In the genomic region with DNA sequence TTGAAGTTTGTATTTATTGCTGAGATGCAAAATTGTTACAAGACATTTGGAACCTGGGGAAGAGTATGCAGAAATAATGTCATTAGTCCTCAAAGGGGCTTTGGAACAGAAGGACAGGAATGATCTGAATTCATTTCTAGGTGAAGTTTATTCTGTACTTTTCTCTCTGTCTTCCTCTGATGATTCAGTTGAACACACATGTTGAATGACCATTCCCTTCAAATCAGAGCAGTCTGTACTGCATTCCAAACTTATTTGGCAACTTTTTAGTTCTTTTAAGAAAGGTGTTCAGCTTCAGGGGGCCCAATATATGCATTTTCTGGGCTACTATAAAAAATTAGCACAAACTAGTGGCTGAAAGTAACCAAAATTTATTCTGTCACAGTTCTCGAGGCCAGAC, we compare ENCODE assay signal across 15 cellular contexts.
DNase-seq lines count a peak whose midpoint lies in the region; ATAC-seq and TF ChIP-seq lines count a peak whose summit lies in the region.
"Had no signal": no experiment of that assay in that cellular context is flagged by ENCODE, and none has a peak within 500 bp of the region (broad histone marks: within the 10 kb centered on the region; RNA-seq: fewer than 3 reads in every experiment).

No MANE protein-coding gene starts in this region.

- no peak overlapping the region for H2AK9ac ChIP-seq in IMR-90 (replicated peaks; ENCODE audit: low read depth, low read length, poor library complexity)

- H4K20me1 ChIP-seq in SK-N-SH (ENCODE audit: insufficient read depth) = no peaks in the 10 kb centered on the region
- no peaks in the 10 kb centered on the region for H4K20me1 ChIP-seq in IMR-90 (ENCODE audit: insufficient read depth, low read length)
- H4K20me1 ChIP-seq: BLaER1 treated with 17β-estradiol and CSF1 and Interleukin-3, amounts not matched to agents 10 nM and 100 nM had no signal

- no peak for TF ChIP-seq EP300 in SK-N-SH (IDR thresholded peaks at IDR 0.05; ENCODE audit: borderline replicate concordance in 1 of 2, low read depth in 1 of 2, low read length in 1 of 2)

- H3K9ac ChIP-seq in SK-N-SH = no peak overlapping the region
- H3K9ac ChIP-seq in IMR-90 (ENCODE audit: low read depth, low read length) = no peak overlapping the region
- H3K9ac ChIP-seq: BLaER1 treated with 17β-estradiol and CSF1 and Interleukin-3, amounts not matched to agents 10 nM and 100 nM had no signal

- H3K4ac ChIP-seq in IMR-90 (ENCODE audit: low read depth, low read length) = peak overlapping the region; percentile 69; the same call in 1 of the 2 replicates

- peak; percentile 67 for ATAC-seq in SK-N-SH treated with all-trans-retinoic acid at 6 μM for 48 hours
- 0 out of 2 replicates have a peak, but pooled peaks have one; percentile 32 for ATAC-seq in IMR-90 (ENCODE audit: low read depth)
- no peak for ATAC-seq in HG03439 (IDR thresholded peaks at IDR 0.05; ENCODE audit: unreplicated experiment)
- ATAC-seq in GM19395 (IDR thresholded peaks at IDR 0.05; ENCODE audit: unreplicated experiment) = no peak
- ATAC-seq in GM18505 (IDR thresholded peaks at IDR 0.05; ENCODE audit: unreplicated experiment) = no peak
- ATAC-seq: GM23338 had no signal

- no peak overlapping the region for H4K5ac ChIP-seq in IMR-90 (ENCODE audit: low read depth, low read length)

- CTCF ChIA-PET in SK-N-SH (lab: Yijun Ruan, JAX) (no interaction called here), IMR-90 (lab: Yijun Ruan, JAX) (interaction anchor here (0.9 kb wide), 1 partner anchor 541 kb away, joined by 3 read pairs; no protein-coding TSS in a partner anchor)

- dilution Hi-C loops in IMR-90 (cut with HindIII; ENCODE audit: low sequenced_read_pairs, unreplicated experiment) = no loop called here

- H3K4me3 ChIP-seq in SK-N-SH (ENCODE audit: low read depth in 2 of 2, low read length in 1 of 2) = no peak overlapping the region
- H3K4me3 ChIP-seq in IMR-90 (ENCODE audit: insufficient read depth, low read depth, low read length) = no peak overlapping the region
- H3K4me3 ChIP-seq: BLaER1 treated with 17β-estradiol and CSF1 and Interleukin-3, amounts not matched to agents 10 nM and 100 nM; GM23338 had no signal

- 94% methylated on average over 1 of the region's 1 CpG for WGBS in SK-N-SH (ENCODE audit: low lambda C conversion rate)
- WGBS in IMR-90 (ENCODE audit: extremely low coverage in 2 of 2, insufficient read length in 1 of 2), 2 experiments = 100% methylated on average over 1 of the region's 1 CpG; no CpG with 5 or more reads in 1 of the 2 experiments

- no peak overlapping the region; the same call in 1 of the 2 replicates for H2BK20ac ChIP-seq in IMR-90 (ENCODE audit: low read depth, low read length)

- peaks cover 9% of the 10 kb centered on the region for H3K9me1 ChIP-seq in IMR-90 (ENCODE audit: insufficient read depth, low read length)

- peaks cover 0 to 20% of the 10 kb centered on the region in 2 experiments; a peak in 2 of 4 replicates for H3K4me1 ChIP-seq in SK-N-SH (ENCODE audit: control insufficient read depth in 1 of 2, insufficient read depth in 2 of 2, low read depth in 1 of 2, low read length in 1 of 2)
- peaks cover 10% of the 10 kb centered on the region for H3K4me1 ChIP-seq in IMR-90 (ENCODE audit: control insufficient read depth, insufficient read depth, low read length)
- H3K4me1 ChIP-seq: BLaER1 treated with 17β-estradiol and CSF1 and Interleukin-3, amounts not matched to agents 10 nM and 100 nM had no signal

- 0 out of 2 replicates have a peak overlapping the region, but pooled peaks have one; percentile 78 for H3K14ac ChIP-seq in IMR-90 (replicated peaks; ENCODE audit: low read depth, low read length)

- 0 out of 3 replicates have a peak overlapping the region, but pooled peaks have one; percentile 79 for H2BK15ac ChIP-seq in IMR-90 (ENCODE audit: low read depth, low read length)

- TF ChIP-seq RAD21 in SK-N-SH (IDR thresholded peaks at IDR 0.05; ENCODE audit: low read length) (no peak), IMR-90 (IDR thresholded peaks at IDR 0.05; ENCODE audit: low read length) (no peak)

- H2AFZ ChIP-seq in SK-N-SH (ENCODE audit: low read depth) (no peak overlapping the region), IMR-90 (replicated peaks; ENCODE audit: low read length, poor library complexity) (no peak overlapping the region)
- H2AFZ ChIP-seq: GM23338 had no signal

- H3K18ac ChIP-seq in IMR-90 (ENCODE audit: low read depth, low read length) = no peak overlapping the region

- H3K36me3 ChIP-seq in SK-N-SH (replicated peaks in 1 of 2; ENCODE audit: control insufficient read depth in 1 of 2, insufficient read depth in 2 of 2, low read length in 1 of 2) (no peaks in the 10 kb centered on the region), IMR-90 (ENCODE audit: control insufficient read depth, insufficient read depth, low read length) (no peaks in the 10 kb centered on the region)
- H3K36me3 ChIP-seq: BLaER1 treated with 17β-estradiol and CSF1 and Interleukin-3, amounts not matched to agents 10 nM and 100 nM had no signal

- H3K4me2 ChIP-seq in SK-N-SH (no peak overlapping the region), IMR-90 (ENCODE audit: low read depth, low read length) (no peak overlapping the region)
- H3K4me2 ChIP-seq: BLaER1 treated with 17β-estradiol and CSF1 and Interleukin-3, amounts not matched to agents 10 nM and 100 nM; GM23338 had no signal

- peaks cover 7% of the 10 kb centered on the region for H3F3A ChIP-seq in SK-N-SH (replicated peaks; ENCODE audit: insufficient read depth)

- H3K9me2 ChIP-seq in SK-N-SH = no peaks in the 10 kb centered on the region

- no peak for TF ChIP-seq POLR2A in IMR-90 (IDR thresholded peaks at IDR 0.05; ENCODE audit: low read depth, low read length)
- no peak for TF ChIP-seq POLR2A in GM18505 (IDR thresholded peaks at IDR 0.05; ENCODE audit: borderline replicate concordance, extremely low read depth, insufficient read depth, insufficient read length)

- DNase-seq in SK-N-SH (no peak), IMR-90 (peak; percentile 24), renal cortical epithelial cell (ENCODE audit: low read depth) (peak; percentile 31)
- DNase-seq: CD4-positive, CD25-positive, alpha-beta regulatory T cell; DMS53; GF-D8; H9 had no signal

- peak overlapping the region; percentile 36; the same call in 1 of the 2 replicates for H2BK120ac ChIP-seq in IMR-90 (ENCODE audit: low read depth, low read length)

- in situ Hi-C loops in IMR-90 (cut with MboI; ENCODE audit: low sequenced_read_pairs) = no loop called here

- no peak overlapping the region for H3K56ac ChIP-seq in IMR-90 (ENCODE audit: extremely low read depth, insufficient read depth, low read length)

- H3K27ac ChIP-seq in SK-N-SH (ENCODE audit: low read depth in 2 of 2, low read length in 1 of 2) (no peak overlapping the region; a peak in 1 of 4 replicates), IMR-90 (ENCODE audit: insufficient read depth, low read length) (no peak overlapping the region), VCaP (peak overlapping the region; percentile 52; the same call in 1 of the 2 replicates)
- H3K27ac ChIP-seq: BLaER1 treated with 17β-estradiol and CSF1 and Interleukin-3, amounts not matched to agents 10 nM and 100 nM; HL-60 had no signal

- no TSS peak for BruUV-seq in IMR-90 (replicated peaks; lab: Mats Ljungman, UMichigan)

- H2AK5ac ChIP-seq in IMR-90 (ENCODE audit: low read depth, low read length) = 0 out of 2 replicates have a peak overlapping the region, but pooled peaks have one; percentile 68

- H3K9me3 ChIP-seq in SK-N-SH (no peaks in the 10 kb centered on the region), IMR-90 (ENCODE audit: control insufficient read depth, insufficient read depth, low read length) (no peaks in the 10 kb centered on the region)
- H3K9me3 ChIP-seq: BLaER1 treated with 17β-estradiol and CSF1 and Interleukin-3, amounts not matched to agents 10 nM and 100 nM had no signal

- H3K79me2 ChIP-seq in SK-N-SH (ENCODE audit: insufficient read depth) = no peaks in the 10 kb centered on the region

- peak overlapping the region; percentile 32; the same call in 1 of the 2 replicates for H4K91ac ChIP-seq in IMR-90 (ENCODE audit: insufficient read depth, low read depth, low read length)

- H3K79me1 ChIP-seq in IMR-90 (ENCODE audit: low read depth in 1 of 2, low read length in 2 of 2) = peaks cover 20 to 52% of the 10 kb centered on the region in 2 experiments

- H3K27me3 ChIP-seq in SK-N-SH (ENCODE audit: insufficient read depth) = no peaks in the 10 kb centered on the region
- no peaks in the 10 kb centered on the region for H3K27me3 ChIP-seq in IMR-90 (ENCODE audit: control insufficient read depth, insufficient read depth, low read length)
- H3K27me3 ChIP-seq: BLaER1 treated with 17β-estradiol and CSF1 and Interleukin-3, amounts not matched to agents 10 nM and 100 nM had no signal

- TF ChIP-seq CTCF in SK-N-SH (IDR thresholded peaks at IDR 0.05) (no peak), IMR-90 (conservative IDR thresholded peaks at IDR 0.05; ENCODE audit: low read depth, low read length) (no peak), VCaP (conservative IDR thresholded peaks at IDR 0.05) (no peak)

- H4K8ac ChIP-seq in IMR-90 (ENCODE audit: low read depth in 2 of 2, low read length in 2 of 2) = 0 out of 4 replicates have a peak overlapping the region, but pooled peaks of 1 of the 2 experiments have one; percentile 3

- 0 out of 2 replicates have a peak overlapping the region, but pooled peaks have one; percentile 79 for H3K23ac ChIP-seq in IMR-90 (ENCODE audit: low read depth, low read length)

- H2BK5ac ChIP-seq in IMR-90 (ENCODE audit: low read depth, low read length, poor library complexity, severe bottlenecking) = no peak overlapping the region

- intact Hi-C loops in IMR-90 (cut with micrococcal nuclease) = no loop called here

- POLR2A ChIA-PET in SK-N-SH (lab: Yijun Ruan, JAX) = no interaction called here
- POLR2A ChIA-PET in IMR-90 (lab: Charles Lee; ENCODE audit: unreplicated experiment) = no interaction called here

TF ChIP-seq in SK-N-SH, 30 proteins besides CTCF, POLR2A, EP300 and RAD21 (continues in another document):
- TF ChIP-seq JUND (IDR thresholded peaks at IDR 0.05) (no peak), RXRA (IDR thresholded peaks at IDR 0.05; ENCODE audit: borderline replicate concordance, low read depth) (no peak), MXI1 (IDR thresholded peaks at IDR 0.05; ENCODE audit: low read depth, low read length) (no peak), YY1 (IDR thresholded peaks at IDR 0.05; ENCODE audit: low read depth) (no peak)

TF ChIP-seq in IMR-90, 13 proteins besides CTCF, POLR2A, EP300 and RAD21 (continues in another document):
- TF ChIP-seq CEBPB (IDR thresholded peaks at IDR 0.05; ENCODE audit: low read depth, low read length) (no peak), FOS (IDR thresholded peaks at IDR 0.05; ENCODE audit: low read depth, low read length) (no peak), MAZ (IDR thresholded peaks at IDR 0.05; ENCODE audit: borderline replicate concordance, low read depth, low read length) (no peak), BHLHE40 (IDR thresholded peaks at IDR 0.05; ENCODE audit: low read depth, low read length) (no peak), RFX5 (IDR thresholded peaks at IDR 0.05; ENCODE audit: low read depth, low read length) (no peak), CHD1 (IDR thresholded peaks at IDR 0.05; ENCODE audit: low read depth, low read length) (no peak), MAFK (IDR thresholded peaks at IDR 0.05; ENCODE audit: low read depth, low read length) (no peak)

Comparison
In these comparisons a context has a peak if more than half of its experiments do, and no peak if none do; other contexts are left out.
1. ATAC-seq: peak in SK-N-SH treated with all-trans-retinoic acid at 6 μM for 48 hours (single experiment) and IMR-90 (single experiment); none in HG03439 (single experiment), GM19395 (single experiment) and GM18505 (single experiment).